ENCODE assay signal across 31 cellular contexts in the genomic region with DNA sequence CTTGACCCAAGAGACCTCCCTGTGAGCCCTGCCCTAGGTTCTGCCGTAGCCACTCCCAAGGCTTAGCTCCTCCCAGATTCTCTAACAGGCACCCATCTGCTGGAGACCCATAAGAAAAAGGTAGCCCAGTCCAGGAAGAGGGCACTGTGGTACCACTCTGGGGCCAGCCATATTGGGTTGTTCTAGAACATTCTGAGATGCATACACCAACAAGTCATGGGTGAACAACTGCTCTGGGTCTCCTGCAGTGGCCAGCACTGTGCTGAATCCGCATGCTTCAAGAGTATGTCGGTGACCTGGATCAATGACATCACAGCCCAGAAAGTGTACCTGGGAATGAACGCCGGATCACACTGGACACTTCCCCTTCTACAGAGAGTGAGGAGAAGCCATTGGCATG.
"Had no signal": no experiment of that assay in that cellular context is flagged by ENCODE, and none has a peak within 500 bp of the region (broad histone marks: within the 10 kb centered on the region; RNA-seq: fewer than 3 reads in every experiment).

No MANE protein-coding gene starts in this region.

- FAIRE-seq: astrocyte, bronchial epithelial cell, frontal cortex had no signal

- DNase-seq: activated B cell treated with CpG ODN at 0.5 μM for 24 hours; activated CD4-positive, alpha-beta T cell treated with anti-CD3 and anti-CD28 coated beads for 48 hours; activated CD4-positive, alpha-beta T cell treated with anti-CD3 and anti-CD28 coated beads, Interleukin-2, amount 50 U/mL, for 1 hour; activated CD4-positive, alpha-beta T cell treated with anti-CD3 and anti-CD28 coated beads, Interleukin-2, amount 50 U/mL, for 48 hours; activated CD8-positive, alpha-beta memory T cell treated with anti-CD3 and anti-CD28 coated beads for 24 hours; activated CD8-positive, alpha-beta T cell treated with anti-CD3 and anti-CD28 coated beads for 36 hours; activated effector memory CD4-positive, alpha-beta T cell treated with Interleukin-2 at 50 U/mL for 16 hours; activated gamma-delta T cell treated with Interleukin-2 at 50 U/mL for 16 hours; activated naive CD4-positive, alpha-beta T cell treated with anti-CD3 and anti-CD28 coated beads, Interleukin-2, amount 50 U/mL, for 16 hours; activated naive CD4-positive, alpha-beta T cell treated with Interleukin-2 at 50 U/mL for 16 hours; activated T-cell treated with anti-CD3 and anti-CD28 coated beads, Interleukin-2, amount 50 U/mL, for 4 hours; amniotic stem cell; anterior cingulate cortex; brain microvascular endothelial cell; caudate nucleus; colonic mucosa; effector CD8-positive, alpha-beta T cell; foreskin fibroblast; head of caudate nucleus; T-helper 1 cell; T-helper 17 cell; T1000; WERI-Rb-1 had no signal

- H3K4me1 Mint-ChIP-seq: activated B cell treated with CpG ODN at 0.5 μM for 24 hours; activated T-helper 17 cell treated with anti-CD3 and anti-CD28 coated beads, Interleukin-2, amount 50 U/mL, for 72 hours; T-helper 17 cell had no signal

- H3K27me3 Mint-ChIP-seq: activated CD8-positive, alpha-beta T cell treated with anti-CD3 and anti-CD28 coated beads for 36 hours; activated naive CD8-positive, alpha-beta T cell; T-helper 17 cell had no signal

- H3K4me1 ChIP-seq: colonic mucosa had no signal

- H3K9me3 ChIP-seq: colonic mucosa had no signal

- H3K27ac ChIP-seq: brain microvascular endothelial cell, colonic mucosa, WERI-Rb-1 had no signal

- H3K27ac Mint-ChIP-seq: activated B cell treated with CpG ODN at 0.5 μM for 24 hours; activated CD8-positive, alpha-beta T cell treated with anti-CD3 and anti-CD28 coated beads for 36 hours; activated naive CD8-positive, alpha-beta T cell; activated T-helper 17 cell treated with anti-CD3 and anti-CD28 coated beads, Interleukin-2, amount 50 U/mL, for 72 hours; T-helper 17 cell; T-helper 2 cell treated with Interferon-gamma antibody and Interleukin-4, amounts not matched to agents 5 μg/mL and 100 μg/mL, for 36 hours had no signal

- H3K4me3 Mint-ChIP-seq: activated B cell treated with CpG ODN at 0.5 μM for 24 hours; activated CD8-positive, alpha-beta T cell treated with anti-CD3 and anti-CD28 coated beads for 36 hours; activated naive CD8-positive, alpha-beta T cell; activated T-cell treated with anti-CD3 and anti-CD28 coated beads, Interleukin-2, amount 50 U/mL, for 4 hours; activated T-helper 17 cell treated with anti-CD3 and anti-CD28 coated beads, Interleukin-2, amount 50 U/mL, for 72 hours; T-helper 17 cell; T-helper 2 cell treated with Interferon-gamma antibody and Interleukin-4, amounts not matched to agents 5 μg/mL and 100 μg/mL, for 36 hours had no signal

- H3K27me3 ChIP-seq: brain microvascular endothelial cell, colonic mucosa had no signal

- H3K4me3 ChIP-seq: colonic mucosa had no signal

- H3K36me3 Mint-ChIP-seq: activated naive CD8-positive, alpha-beta T cell had no signal

- H3K9me3 Mint-ChIP-seq: activated CD8-positive, alpha-beta T cell treated with anti-CD3 and anti-CD28 coated beads for 36 hours had no signal

- H3K36me3 ChIP-seq: brain microvascular endothelial cell, colonic mucosa, WERI-Rb-1 had no signal

- ATAC-seq: activated CD4-positive, CD25-positive, alpha-beta regulatory T cell treated with anti-CD3 and anti-CD28 coated beads, Interleukin-2, amount 50 U/mL, for 24 hours; activated CD8-positive, alpha-beta T cell treated with anti-CD3 and anti-CD28 coated beads for 36 hours; activated T-cell treated with anti-CD3 and anti-CD28 coated beads, Interleukin-2, amount 50 U/mL, for 4 hours; activated T-helper 17 cell treated with anti-CD3 and anti-CD28 coated beads, Interleukin-2, amount 50 U/mL, for 72 hours; esophagus mucosa; T-helper 17 cell had no signal
